21 cellular contexts compared by ENCODE assay signal in the genomic region with DNA sequence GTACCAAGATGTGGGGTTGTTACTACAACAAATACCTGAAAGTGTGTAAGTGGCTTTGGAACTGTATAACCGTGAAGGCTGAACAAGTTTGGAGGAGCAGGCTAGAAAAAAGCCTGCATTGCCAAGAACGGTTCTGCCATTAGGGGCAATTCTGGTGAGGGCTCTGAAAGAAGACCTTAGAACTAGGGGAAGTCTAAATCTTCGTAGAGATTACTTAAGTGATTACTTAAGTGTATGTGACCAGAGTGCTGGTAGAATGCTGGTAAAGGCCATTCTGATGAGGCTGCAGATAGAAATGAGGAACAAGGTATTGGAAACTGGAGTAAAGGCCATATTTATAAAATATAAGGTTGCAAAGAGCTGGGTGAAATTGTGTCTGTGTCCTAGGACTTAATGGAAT.
A peak's percentile ranks its signal among the peaks of the same experiment; 100 is the strongest.
DNase-seq lines count a peak whose midpoint lies in the region; ATAC-seq and TF ChIP-seq lines count a peak whose summit lies in the region.
"Had no signal": no experiment of that assay in that cellular context is flagged by ENCODE, and none has a peak within 500 bp of the region (broad histone marks: within the 10 kb centered on the region; RNA-seq: fewer than 3 reads in every experiment).

No MANE protein-coding gene starts in this region.

- no peak overlapping the region for H3K4me3 Mint-ChIP-seq in natural killer cell
- H3K4me3 Mint-ChIP-seq in natural killer cell treated with Interleukin-12 subunit alpha and Interleukin-12 subunit beta and Interleukin-15 and Interleukin-18, amount 100 ng/mL, for 72 hours = no peak overlapping the region
- H3K4me3 Mint-ChIP-seq: nephron progenitor cell had no signal

- H3K27ac Mint-ChIP-seq in natural killer cell = peak overlapping the region; percentile 4 to 14
- peak overlapping the region in 1 of 2 donors; percentile 42 for H3K27ac Mint-ChIP-seq in natural killer cell treated with Interleukin-12 subunit alpha and Interleukin-12 subunit beta and Interleukin-15 and Interleukin-18, amount 100 ng/mL, for 72 hours
- H3K27ac Mint-ChIP-seq: nephron progenitor cell had no signal

- no peaks in the 10 kb centered on the region for H3K9me3 Mint-ChIP-seq in natural killer cell
- no peaks in the 10 kb centered on the region for H3K9me3 Mint-ChIP-seq in natural killer cell treated with Interleukin-12 subunit alpha and Interleukin-12 subunit beta and Interleukin-15 and Interleukin-18, amount 100 ng/mL, for 72 hours

- DNase-seq in natural killer cell (no peak), SKM-1 (lab: John Stamatoyannopoulos, UW; ENCODE audit: unreplicated experiment) (peak; percentile 23), medulla oblongata (ENCODE audit: extremely low spot score) (peak; percentile 16), T-helper 1 cell (no peak)
- DNase-seq in natural killer cell treated with Interleukin-12 subunit alpha and Interleukin-12 subunit beta and Interleukin-15 and Interleukin-18, amount 100 ng/mL, for 72 hours (ENCODE audit: low spot score) = no peak
- no peak for DNase-seq in effector CD8-positive, alpha-beta T cell (lab: John Stamatoyannopoulos, UW)
- no peak for DNase-seq in central memory CD4-positive, alpha-beta T cell
- DNase-seq: activated CD4-positive, alpha-beta T cell treated with anti-CD3 and anti-CD28 coated beads, Interleukin-2, amount 50 U/mL, for 4 hours; activated naive CD4-positive, alpha-beta T cell treated with Interleukin-2 at 50 U/mL for 16 hours; DMS153; effector memory CD4-positive, alpha-beta T cell; gastrocnemius medialis; kidney; NCI-H146; NCI-H2171 treated with DMSO at 0.1 percent for 48 hours; NCI-H526 treated with DMSO at 0.1 percent for 48 hours; nephron progenitor cell; SJCRH30; small intestine; stimulated activated CD4-positive, alpha-beta T cell treated with anti-CD3 and anti-CD28 coated beads, Interleukin-4, amount 100 ng/mL, for 24 hours; T-helper 2 cell had no signal

- H3K4me1 Mint-ChIP-seq in natural killer cell = peaks cover 51 to 54% of the 10 kb centered on the region in 2 donors
- H3K4me1 Mint-ChIP-seq in natural killer cell treated with Interleukin-12 subunit alpha and Interleukin-12 subunit beta and Interleukin-15 and Interleukin-18, amount 100 ng/mL, for 72 hours (ENCODE audit: low read depth in 2 of 2) = peaks cover 43 to 46% of the 10 kb centered on the region in 2 donors

- no peak for TF ChIP-seq CTCF in natural killer cell (IDR thresholded peaks at IDR 0.05)

- H3K27me3 Mint-ChIP-seq in natural killer cell (ENCODE audit: low read depth in 2 of 2) = no peaks in the 10 kb centered on the region
- H3K27me3 Mint-ChIP-seq in natural killer cell treated with Interleukin-12 subunit alpha and Interleukin-12 subunit beta and Interleukin-15 and Interleukin-18, amount 100 ng/mL, for 72 hours = no peaks in the 10 kb centered on the region

- ATAC-seq in natural killer cell = no peak
- ATAC-seq in natural killer cell treated with Interleukin-12 subunit alpha and Interleukin-12 subunit beta and Interleukin-15 and Interleukin-18, amount 100 ng/mL, for 72 hours = no peak
- ATAC-seq: gastrocnemius medialis had no signal

- intact Hi-C loops in natural killer cell (cut with micrococcal nuclease) = no loop called here

- peaks cover 23% of the 10 kb centered on the region for H3K36me3 Mint-ChIP-seq in natural killer cell
- peaks cover 58% of the 10 kb centered on the region for H3K36me3 Mint-ChIP-seq in natural killer cell treated with Interleukin-12 subunit alpha and Interleukin-12 subunit beta and Interleukin-15 and Interleukin-18, amount 100 ng/mL, for 72 hours

Comparison
In these comparisons a context has a peak if more than half of its experiments do, and no peak if none do; other contexts are left out.
1. DNase-seq: peak in SKM-1 (single experiment) and medulla oblongata (single experiment); none in natural killer cell (single experiment), natural killer cell treated with Interleukin-12 subunit alpha and Interleukin-12 subunit beta and Interleukin-15 and Interleukin-18, amount 100 ng/mL, for 72 hours (single experiment), effector CD8-positive, alpha-beta T cell (single experiment), central memory CD4-positive, alpha-beta T cell (single experiment) and T-helper 1 cell (0 of 5).